In genomic region chr16:88334517-88335149, GRCh38 we compare ENCODE assay signal across 1 cellular context.
TF ChIP-seq lines count a peak whose summit lies in the region.

No MANE protein-coding gene starts in this region.

TF ChIP-seq in K562, 482 proteins besides CTCF, POLR2A, EP300 and RAD21 (continued from another document):
- no peak for TF ChIP-seq CREB5 (CRISPR knock-in tag; IDR thresholded peaks at IDR 0.05)
- no peak for TF ChIP-seq ZNF175 (CRISPR knock-in tag; IDR thresholded peaks at IDR 0.05; ENCODE audit: low read depth)
- no peak for TF ChIP-seq PBX2 (CRISPR knock-in tag; IDR thresholded peaks at IDR 0.05; ENCODE audit: low read depth)
- peak; percentile 15; the same call in 1 of the 2 replicates for TF ChIP-seq PBX2 (tag; conservative IDR thresholded peaks at IDR 0.05; ENCODE audit: low read depth)
- TF ChIP-seq MGA (IDR thresholded peaks at IDR 0.05): peak; percentile 19; the same call in 1 of the 2 replicates
- no peak for TF ChIP-seq HOXB6 (CRISPR knock-in tag; IDR thresholded peaks at IDR 0.05; ENCODE audit: borderline replicate concordance)
- TF ChIP-seq ZNF436 (CRISPR knock-in tag; IDR thresholded peaks at IDR 0.05): no peak
- TF ChIP-seq FOXJ3 (CRISPR knock-in tag; IDR thresholded peaks at IDR 0.05): no peak
- no peak for TF ChIP-seq HMBOX1 (IDR thresholded peaks at IDR 0.05)
- TF ChIP-seq ZNF212 (CRISPR knock-in tag; IDR thresholded peaks at IDR 0.05): no peak
- no peak for TF ChIP-seq FOXK2 (conservative IDR thresholded peaks at IDR 0.05 in 1 of 2, IDR thresholded peaks at IDR 0.05 in 1 of 2; ENCODE audit: low read depth in 2 of 2)
- no peak for TF ChIP-seq RNF2 (IDR thresholded peaks at IDR 0.05)
- peak; percentile 16; the same call in 1 of the 2 replicates for TF ChIP-seq ZNF263 (CRISPR knock-in tag; IDR thresholded peaks at IDR 0.05; ENCODE audit: borderline replicate concordance)
- TF ChIP-seq TRIM24 (IDR thresholded peaks at IDR 0.05): 0 out of 4 replicates have a peak, but pooled peaks of 1 of the 2 experiments have one; percentile 25
- TF ChIP-seq ZBTB7A (IDR thresholded peaks at IDR 0.05; ENCODE audit: borderline replicate concordance, control insufficient read depth, low read depth, low read length): no peak
- no peak for TF ChIP-seq SRSF7 (optimal IDR thresholded peaks at IDR 0.05; ENCODE audit: low read depth, low read length)
TF ChIP-seq in K562: peak in this region for 11.
